Comparison of ENCODE assay signal across 8 cellular contexts in genomic region chr1:116909511-116910378, GRCh38. TPM values are rescaled to one million over a fixed set of nuclear protein-coding genes. Genes with fewer than 3 reads are reported as not detected.
DNase-seq lines count a peak whose midpoint lies in the region; TF ChIP-seq lines count a peak whose summit lies in the region.

Gene PTGFRN, plus strand, starts transcription at chr1:116909916. Its CDS starts 288 bp downstream, at chr1:116910204.

- peak within 1 kb of the TSS; percentile 74 for H2AK5ac ChIP-seq in mesenchymal stem cell (ENCODE audit: low read length, severe bottlenecking)

- peak within 1 kb of the TSS; percentile 65 for H3K27ac ChIP-seq in mesenchymal stem cell (ENCODE audit: low read length, poor library complexity, severe bottlenecking)

- H3K4me1 ChIP-seq in mesenchymal stem cell (ENCODE audit: control insufficient read depth, insufficient read depth, low read depth, low read length) = peaks cover 13% of the 10 kb centered on the region

- H3K4ac ChIP-seq in mesenchymal stem cell (ENCODE audit: low read depth in 1 of 2, low read length in 2 of 2) = peak within 1 kb of the TSS in 1 of 2 experiments; percentile 63

- peak within 1 kb of the TSS; percentile 90 for H2BK15ac ChIP-seq in mesenchymal stem cell (ENCODE audit: low read depth, poor library complexity, severe bottlenecking)

- peaks cover 0 to 8% of the 10 kb centered on the region in 2 experiments for H3K27me3 ChIP-seq in mesenchymal stem cell (ENCODE audit: control insufficient read depth in 1 of 2, insufficient read depth in 1 of 2, low read length in 2 of 2)

- peak within 1 kb of the TSS; percentile 79 to 81 for H3K4me3 ChIP-seq in mesenchymal stem cell (ENCODE audit: insufficient read depth in 1 of 2, low read depth in 1 of 2, low read length in 2 of 2)

- no peaks in the 10 kb centered on the region for H3K36me3 Mint-ChIP-seq in activated CD4-positive, alpha-beta memory T cell treated with anti-CD3 and anti-CD28 coated beads, Interleukin-2, amount 10 ng/mL, durations not matched to agents 7 days and 5 days (ENCODE audit: low read depth)
- H3K36me3 Mint-ChIP-seq in endothelial cell (ENCODE audit: low read depth, unreplicated experiment) = no peaks in the 10 kb centered on the region

- CTCF ChIA-PET in activated CD4-positive, alpha-beta memory T cell treated with anti-CD3 and anti-CD28 coated beads, Interleukin-2, amount 10 ng/mL, durations not matched to agents 7 days and 5 days (lab: Charles Lee) = interaction anchor here (1.2 to 1.3 kb wide), 2 partner anchors 185 kb away, joined by 3 to 5 read pairs; no protein-coding TSS in a partner anchor

- H3K27ac Mint-ChIP-seq in activated CD4-positive, alpha-beta memory T cell treated with anti-CD3 and anti-CD28 coated beads, Interleukin-2, amount 10 ng/mL, durations not matched to agents 7 days and 5 days = no peak within 1 kb of the TSS
- no peak within 1 kb of the TSS for H3K27ac Mint-ChIP-seq in endothelial cell (ENCODE audit: unreplicated experiment)

- H3K23ac ChIP-seq in mesenchymal stem cell (ENCODE audit: low read length in 2 of 2) = peak within 1 kb of the TSS in 1 of 2 experiments; percentile 9

- peaks cover 5% of the 10 kb centered on the region for H3K4me1 Mint-ChIP-seq in activated CD4-positive, alpha-beta memory T cell treated with anti-CD3 and anti-CD28 coated beads, Interleukin-2, amount 10 ng/mL, durations not matched to agents 7 days and 5 days
- H3K4me1 Mint-ChIP-seq in endothelial cell (ENCODE audit: unreplicated experiment) = peaks cover 8% of the 10 kb centered on the region

- peak within 1 kb of the TSS; percentile 58 for H4K91ac ChIP-seq in mesenchymal stem cell (ENCODE audit: low read length)

- no peak for TF ChIP-seq CTCF in endothelial cell (IDR thresholded peaks at IDR 0.05; ENCODE audit: unreplicated experiment)

- H3K79me1 ChIP-seq in mesenchymal stem cell (replicated peaks; ENCODE audit: low read length, poor library complexity, severe bottlenecking) = peaks cover 27% of the 10 kb centered on the region

- 2% methylated on average over 55 of the region's 86 CpGs for WGBS in mesenchymal stem cell

- H3K9ac ChIP-seq in mesenchymal stem cell (ENCODE audit: low read length) = peak within 1 kb of the TSS; percentile 83

- H3K14ac ChIP-seq in mesenchymal stem cell (ENCODE audit: low read length in 2 of 2) = no peak within 1 kb of the TSS

- H3K4me2 ChIP-seq in mesenchymal stem cell (ENCODE audit: low read length, poor library complexity, severe bottlenecking) = peak within 1 kb of the TSS; percentile 93

- DNase-seq in DMS79 treated with DMSO at 0.1 percent for 48 hours (lab: John Stamatoyannopoulos, UW) (peak; percentile 48), NCI-H1105 (lab: John Stamatoyannopoulos, UW) (peak; percentile 69), endothelial cell (ENCODE audit: low spot score) (peak; percentile 67), mesenchymal stem cell (peak; percentile 65), globus pallidus (ENCODE audit: low spot score) (no peak), pons (ENCODE audit: low spot score) (no peak)
- peak; percentile 17 for DNase-seq in activated CD4-positive, alpha-beta memory T cell treated with anti-CD3 and anti-CD28 coated beads, Interleukin-2, amount 10 ng/mL, durations not matched to agents 7 days and 5 days
- DNase-seq in stimulated activated naive CD4-positive, alpha-beta T cell (lab: John Stamatoyannopoulos, UW) = peak in 4 of 6 experiments; percentile 11 to 41 (median 24)

- H3K36me3 ChIP-seq in mesenchymal stem cell (ENCODE audit: control insufficient read depth in 1 of 2, insufficient read depth in 2 of 2, low read depth in 1 of 2, low read length in 2 of 2) = no peaks in the 10 kb centered on the region

- H3K4me3 Mint-ChIP-seq in activated CD4-positive, alpha-beta memory T cell treated with anti-CD3 and anti-CD28 coated beads, Interleukin-2, amount 10 ng/mL, durations not matched to agents 7 days and 5 days = peak within 1 kb of the TSS; percentile 66
- H3K4me3 Mint-ChIP-seq in endothelial cell (ENCODE audit: unreplicated experiment) = peak within 1 kb of the TSS; percentile 95

- H2AFZ ChIP-seq in mesenchymal stem cell (ENCODE audit: low read depth, low read length) = peak within 1 kb of the TSS; percentile 79

- H2BK5ac ChIP-seq in mesenchymal stem cell (ENCODE audit: low read depth, low read length, poor library complexity, severe bottlenecking) = peak within 1 kb of the TSS; percentile 74

- no peaks in the 10 kb centered on the region for H3K9me3 Mint-ChIP-seq in activated CD4-positive, alpha-beta memory T cell treated with anti-CD3 and anti-CD28 coated beads, Interleukin-2, amount 10 ng/mL, durations not matched to agents 7 days and 5 days
- H3K9me3 Mint-ChIP-seq in endothelial cell (ENCODE audit: unreplicated experiment) = no peaks in the 10 kb centered on the region

- H3K9me3 ChIP-seq in mesenchymal stem cell (ENCODE audit: control insufficient read depth, low read length) = no peaks in the 10 kb centered on the region

- peak within 1 kb of the TSS in 1 of 2 experiments; percentile 31 for H2BK12ac ChIP-seq in mesenchymal stem cell (ENCODE audit: low read length in 2 of 2)

- H3K18ac ChIP-seq in mesenchymal stem cell (ENCODE audit: low read depth in 1 of 2, low read length in 2 of 2) = peak within 1 kb of the TSS; percentile 40 to 75

- POLR2A ChIA-PET in activated CD4-positive, alpha-beta memory T cell treated with anti-CD3 and anti-CD28 coated beads, Interleukin-2, amount 10 ng/mL, durations not matched to agents 7 days and 5 days (lab: Charles Lee) = no interaction called here

- H2BK120ac ChIP-seq in mesenchymal stem cell (ENCODE audit: low read depth, low read length) = peak within 1 kb of the TSS; percentile 42

- peaks cover 9% of the 10 kb centered on the region for H3K27me3 Mint-ChIP-seq in activated CD4-positive, alpha-beta memory T cell treated with anti-CD3 and anti-CD28 coated beads, Interleukin-2, amount 10 ng/mL, durations not matched to agents 7 days and 5 days
- H3K27me3 Mint-ChIP-seq in endothelial cell (ENCODE audit: unreplicated experiment) = peaks cover 16% of the 10 kb centered on the region

- H4K8ac ChIP-seq in mesenchymal stem cell (ENCODE audit: low read length) = peak within 1 kb of the TSS; percentile 80

RNA-seq across cellular contexts. Expression of gene PTGFRN, which starts in this region (rescaled TPM):
- 1 to 10 TPM; 1.8 to 2.8 TPM for total RNA-seq in activated CD4-positive, alpha-beta memory T cell treated with anti-CD3 and anti-CD28 coated beads, Interleukin-2, amount 10 ng/mL, durations not matched to agents 7 days and 5 days
- 23.7 TPM for total RNA-seq in endothelial cell (ENCODE audit: unreplicated experiment)
- 73.6 TPM for polyA plus RNA-seq in mesenchymal stem cell (2013, experiment 1 of 2)
- 75.7 TPM for polyA plus RNA-seq in mesenchymal stem cell (2013, experiment 2 of 2)

Comparison
In these comparisons a context has a peak if more than half of its experiments do, and no peak if none do; other contexts are left out.
1. DNase-seq: peak in DMS79 treated with DMSO at 0.1 percent for 48 hours (single experiment), NCI-H1105 (single experiment), activated CD4-positive, alpha-beta memory T cell treated with anti-CD3 and anti-CD28 coated beads, Interleukin-2, amount 10 ng/mL, durations not matched to agents 7 days and 5 days (single experiment), endothelial cell (single experiment), mesenchymal stem cell (single experiment) and stimulated activated naive CD4-positive, alpha-beta T cell (4 of 6); none in globus pallidus (single experiment) and pons (single experiment).